In genomic region chr15:39812651-39813050, GRCh38 we compare ENCODE assay signal across 1 cellular context. TPM values are rescaled to one million over a fixed set of nuclear protein-coding genes. Genes with fewer than 3 reads are reported as not detected.
"Had no signal": no experiment of that assay in that cellular context is flagged by ENCODE, and none has a peak within 500 bp of the region (broad histone marks: within the 10 kb centered on the region; RNA-seq: fewer than 3 reads in every experiment).

No MANE protein-coding gene starts in this region.

RNA-seq across cellular contexts. Expression of gene FSIP1, which starts 30.0 kb away (rescaled TPM):
- polyA plus RNA-seq: HepG2 had no signal
